Comparison of ENCODE assay signal across 8 cellular contexts in the genomic region with DNA sequence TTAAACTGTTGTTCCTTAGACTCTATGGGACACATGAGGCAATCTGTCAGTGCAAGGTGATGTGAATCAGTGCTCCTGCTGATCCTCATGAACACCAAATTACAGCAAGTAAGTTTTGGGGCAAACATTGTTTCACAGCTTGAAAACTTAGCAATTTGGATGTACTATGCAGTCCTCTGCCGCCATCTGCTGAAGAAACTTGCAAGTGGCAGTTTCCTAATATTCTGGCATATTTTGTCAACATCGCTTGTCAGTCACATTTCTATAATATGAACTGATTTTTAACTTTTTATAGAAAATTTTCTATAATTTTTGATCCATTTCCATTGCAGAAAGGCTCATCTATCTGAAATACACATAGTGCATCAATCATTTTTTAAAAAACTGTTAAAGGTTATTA.
DNase-seq lines count a peak whose midpoint lies in the region; ATAC-seq and TF ChIP-seq lines count a peak whose summit lies in the region.

No MANE protein-coding gene starts in this region.

- ATAC-seq in DND-41 (ENCODE audit: insufficient read depth, low read depth) (no peak; the same call in 2 of the 3 replicates), GM21528 (IDR thresholded peaks at IDR 0.05; ENCODE audit: low FRiP score, unreplicated experiment) (no peak), GM18858 (IDR thresholded peaks at IDR 0.05; ENCODE audit: unreplicated experiment) (no peak)

- DNase-seq in DND-41 (peak; percentile 40), HL-60 (ENCODE audit: low read depth in 1 of 2, low spot score in 1 of 2) (peak in 1 of 2 experiments; percentile 32), SW480 (ENCODE audit: low spot score) (peak; percentile 3), fibroblast of pulmonary artery (ENCODE audit: low read depth) (peak; percentile 63)
- DNase-seq in stimulated activated CD4-positive, alpha-beta T cell treated with anti-CD3 and anti-CD28 coated beads, Interleukin-12 subunit alpha, Interleukin-12 subunit beta, amount 100 ng/mL, for 4 hours = peak; percentile 10
- DNase-seq in NK-92 treated with Interleukin-12 subunit alpha and Interleukin-12 subunit beta, amount 100 ng/mL, for 24 hours (lab: John Stamatoyannopoulos, UW) = no peak

- H3K4me3 ChIP-seq in DND-41 (ENCODE audit: low read depth in 1 of 2, low read length in 2 of 2) = no peak overlapping the region
- H3K4me3 ChIP-seq in HL-60 (replicated peaks; ENCODE audit: insufficient read depth, low read length) = no peak overlapping the region
- H3K4me3 ChIP-seq in fibroblast of pulmonary artery (replicated peaks; ENCODE audit: low read depth, low read length) = no peak overlapping the region

- no peaks in the 10 kb centered on the region for H3K4me1 ChIP-seq in DND-41 (ENCODE audit: insufficient read depth, low read length)

- no peaks in the 10 kb centered on the region for H3K79me2 ChIP-seq in DND-41 (ENCODE audit: insufficient read depth, low read length)

- no peak overlapping the region for H2AFZ ChIP-seq in DND-41 (ENCODE audit: low read depth, low read length)

- peaks cover 90% of the 10 kb centered on the region for H3K36me3 ChIP-seq in DND-41 (ENCODE audit: insufficient read depth, low read length)

- no peaks in the 10 kb centered on the region for H4K20me1 ChIP-seq in DND-41 (ENCODE audit: insufficient read depth, low read length)

- H3K9ac ChIP-seq in DND-41 (ENCODE audit: low read depth, low read length) = no peak overlapping the region

- H3K4me2 ChIP-seq in DND-41 (ENCODE audit: insufficient read depth, low read length) = no peak overlapping the region

- no peak overlapping the region for H3K27ac ChIP-seq in DND-41 (ENCODE audit: low read length)
- no peak overlapping the region for H3K27ac ChIP-seq in HL-60 (replicated peaks)

- H3K27me3 ChIP-seq in DND-41 (ENCODE audit: insufficient read depth, low read length, poor library complexity) = no peaks in the 10 kb centered on the region
- no peaks in the 10 kb centered on the region for H3K27me3 ChIP-seq in HL-60 (ENCODE audit: insufficient read depth, poor library complexity, severe bottlenecking)

- TF ChIP-seq CTCF in DND-41 (IDR thresholded peaks at IDR 0.05; ENCODE audit: borderline replicate concordance, extremely low read depth, low read length, poor library complexity, severe bottlenecking) = peak; percentile 77
- peak; percentile 57 for TF ChIP-seq CTCF in HL-60 (IDR thresholded peaks at IDR 0.05; ENCODE audit: insufficient read depth, low read length)
- peak; percentile 70 for TF ChIP-seq CTCF in fibroblast of pulmonary artery (IDR thresholded peaks at IDR 0.05; ENCODE audit: low read length, missing control alignments)

- H3K9me3 ChIP-seq in DND-41 (ENCODE audit: insufficient read depth, low read length, severe bottlenecking) = no peaks in the 10 kb centered on the region
